Comparison of ENCODE assay signal across 33 cellular contexts in the genomic region with DNA sequence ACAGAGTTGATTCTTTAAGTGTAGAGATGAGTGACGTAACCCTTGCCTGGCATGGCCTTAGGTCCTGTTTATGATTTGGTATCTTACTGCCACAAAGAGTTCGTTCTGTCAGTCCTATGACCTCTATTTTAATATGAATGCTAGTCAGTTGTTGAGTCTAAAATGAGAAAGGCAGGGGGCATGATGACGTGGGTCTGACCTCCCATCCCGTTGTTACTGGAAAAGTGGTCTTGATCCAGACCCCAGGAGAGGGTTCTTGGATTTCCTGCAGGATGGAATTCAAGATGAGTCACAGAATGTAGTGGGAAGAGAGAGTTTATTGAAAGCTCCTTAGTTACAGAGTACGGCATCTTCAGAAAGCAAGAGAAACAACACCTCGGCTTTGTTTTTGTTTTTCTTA.
"Had no signal": no experiment of that assay in that cellular context is flagged by ENCODE, and none has a peak within 500 bp of the region (broad histone marks: within the 10 kb centered on the region; RNA-seq: fewer than 3 reads in every experiment).

No MANE protein-coding gene starts in this region.

- H3K27me3 ChIP-seq: ascending aorta, cardiac muscle cell, Peyer's patch had no signal

- H3K27me3 Mint-ChIP-seq: activated CD4-positive, alpha-beta T cell treated with anti-CD3 and anti-CD28 coated beads, Interleukin-2, amount 10 ng/mL, durations not matched to agents 24 days and 14 days; activated CD8-positive, alpha-beta T cell treated with anti-CD3 and anti-CD28 coated beads for 36 hours; activated naive CD4-positive, alpha-beta T cell treated with anti-CD3 and anti-CD28 coated beads, Interleukin-2, amount 50 U/mL, for 24 hours; activated naive CD8-positive, alpha-beta T cell treated with anti-CD3 and anti-CD28 coated beads, Interleukin-2, amount 10 ng/mL, durations not matched to agents 7 days and 5 days; central memory CD8-positive, alpha-beta T cell had no signal

- H3K4me3 ChIP-seq: ascending aorta, cardiac muscle cell, Peyer's patch had no signal

- H3K4me1 ChIP-seq: ascending aorta had no signal

- H3K4me3 Mint-ChIP-seq: activated CD4-positive, alpha-beta T cell treated with anti-CD3 and anti-CD28 coated beads, Interleukin-2, amount 10 ng/mL, durations not matched to agents 24 days and 14 days; activated CD8-positive, alpha-beta T cell treated with anti-CD3 and anti-CD28 coated beads for 36 hours; activated naive CD4-positive, alpha-beta T cell treated with anti-CD3 and anti-CD28 coated beads, Interleukin-2, amount 50 U/mL, for 24 hours; activated naive CD8-positive, alpha-beta T cell treated with anti-CD3 and anti-CD28 coated beads, Interleukin-2, amount 10 ng/mL, durations not matched to agents 7 days and 5 days; activated T-cell treated with anti-CD3 and anti-CD28 coated beads, Interleukin-2, amount 50 U/mL, for 72 hours; central memory CD8-positive, alpha-beta T cell had no signal

- H3K9me3 Mint-ChIP-seq: activated naive CD4-positive, alpha-beta T cell treated with anti-CD3 and anti-CD28 coated beads, Interleukin-2, amount 50 U/mL, for 24 hours had no signal

- H3K9me3 ChIP-seq: ascending aorta, Peyer's patch had no signal

- H3K36me3 ChIP-seq: ascending aorta, cardiac muscle cell, Peyer's patch had no signal

- ATAC-seq: activated CD8-positive, alpha-beta T cell treated with anti-CD3 and anti-CD28 coated beads for 36 hours; activated T-cell treated with anti-CD3 and anti-CD28 coated beads, Interleukin-2, amount 50 U/mL, for 72 hours; PC-3; Right ventricle myocardium inferior had no signal

- H3K36me3 Mint-ChIP-seq: activated naive CD4-positive, alpha-beta T cell treated with anti-CD3 and anti-CD28 coated beads, Interleukin-2, amount 50 U/mL, for 24 hours; activated naive CD8-positive, alpha-beta T cell treated with anti-CD3 and anti-CD28 coated beads, Interleukin-2, amount 10 ng/mL, durations not matched to agents 7 days and 5 days had no signal

- H3K27ac ChIP-seq: ascending aorta, cardiac muscle cell, Peyer's patch, RWPE1 had no signal

- DNase-seq: activated CD4-positive, alpha-beta T cell treated with anti-CD3 and anti-CD28 coated beads, Interleukin-2, amount 10 ng/mL, durations not matched to agents 24 days and 14 days; activated CD4-positive, alpha-beta T cell treated with anti-CD3 and anti-CD28 coated beads, Interleukin-2, amount 50 U/mL, for 4 hours; activated CD8-positive, alpha-beta T cell treated with anti-CD3 and anti-CD28 coated beads for 36 hours; activated gamma-delta T cell; activated naive CD4-positive, alpha-beta T cell treated with Interleukin-2 at 50 U/mL for 16 hours; activated naive CD8-positive, alpha-beta T cell treated with anti-CD3 and anti-CD28 coated beads, Interleukin-2, amount 10 ng/mL, durations not matched to agents 7 days and 5 days; activated T-cell treated with anti-CD3 and anti-CD28 coated beads, Interleukin-2, amount 50 U/mL, for 1 hour; activated T-cell treated with anti-CD3 and anti-CD28 coated beads, Interleukin-2, amount 50 U/mL, for 72 hours; amygdala; MM.1S; MV-4-11; NCI-H1092; NCI-H1436 treated with DMSO at 0.1 percent for 48 hours; NCI-H1694 treated with DMSO at 0.1 percent for 48 hours; NCI-H2029; NCI-H345; NCI-H524 treated with DMSO at 0.1 percent for 48 hours; NCI-H748 treated with DMSO at 0.1 percent for 48 hours; NK-92 treated with Interleukin-12 subunit alpha and Interleukin-12 subunit beta, amount 100 ng/mL, for 24 hours; PC-3; Peyer's patch; SIG-M5; SW 1271; T-helper 1 cell; T-helper 2 cell; T-helper 9 cell had no signal

- H3K4me1 Mint-ChIP-seq: activated CD4-positive, alpha-beta T cell treated with anti-CD3 and anti-CD28 coated beads, Interleukin-2, amount 10 ng/mL, durations not matched to agents 24 days and 14 days; activated naive CD4-positive, alpha-beta T cell treated with anti-CD3 and anti-CD28 coated beads, Interleukin-2, amount 50 U/mL, for 24 hours; activated naive CD8-positive, alpha-beta T cell treated with anti-CD3 and anti-CD28 coated beads, Interleukin-2, amount 10 ng/mL, durations not matched to agents 7 days and 5 days; central memory CD8-positive, alpha-beta T cell had no signal

- H3K27ac Mint-ChIP-seq: activated CD4-positive, alpha-beta T cell treated with anti-CD3 and anti-CD28 coated beads, Interleukin-2, amount 10 ng/mL, durations not matched to agents 24 days and 14 days; activated CD8-positive, alpha-beta T cell treated with anti-CD3 and anti-CD28 coated beads for 36 hours; activated naive CD4-positive, alpha-beta T cell treated with anti-CD3 and anti-CD28 coated beads, Interleukin-2, amount 50 U/mL, for 24 hours; activated naive CD8-positive, alpha-beta T cell treated with anti-CD3 and anti-CD28 coated beads, Interleukin-2, amount 10 ng/mL, durations not matched to agents 7 days and 5 days; activated T-cell treated with anti-CD3 and anti-CD28 coated beads, Interleukin-2, amount 50 U/mL, for 72 hours; activated T-helper 2 cell treated with anti-CD3 and anti-CD28 coated beads, Interferon-gamma antibody, Interleukin-2, Interleukin-4, amounts not matched to agents 10 μg/mL and 5 μg/mL and 100 μg/mL, durations not matched to agents 14 hours and 24 hours and 36 hours had no signal
